Comparison of ENCODE assay signal across 20 cellular contexts in the genomic region with DNA sequence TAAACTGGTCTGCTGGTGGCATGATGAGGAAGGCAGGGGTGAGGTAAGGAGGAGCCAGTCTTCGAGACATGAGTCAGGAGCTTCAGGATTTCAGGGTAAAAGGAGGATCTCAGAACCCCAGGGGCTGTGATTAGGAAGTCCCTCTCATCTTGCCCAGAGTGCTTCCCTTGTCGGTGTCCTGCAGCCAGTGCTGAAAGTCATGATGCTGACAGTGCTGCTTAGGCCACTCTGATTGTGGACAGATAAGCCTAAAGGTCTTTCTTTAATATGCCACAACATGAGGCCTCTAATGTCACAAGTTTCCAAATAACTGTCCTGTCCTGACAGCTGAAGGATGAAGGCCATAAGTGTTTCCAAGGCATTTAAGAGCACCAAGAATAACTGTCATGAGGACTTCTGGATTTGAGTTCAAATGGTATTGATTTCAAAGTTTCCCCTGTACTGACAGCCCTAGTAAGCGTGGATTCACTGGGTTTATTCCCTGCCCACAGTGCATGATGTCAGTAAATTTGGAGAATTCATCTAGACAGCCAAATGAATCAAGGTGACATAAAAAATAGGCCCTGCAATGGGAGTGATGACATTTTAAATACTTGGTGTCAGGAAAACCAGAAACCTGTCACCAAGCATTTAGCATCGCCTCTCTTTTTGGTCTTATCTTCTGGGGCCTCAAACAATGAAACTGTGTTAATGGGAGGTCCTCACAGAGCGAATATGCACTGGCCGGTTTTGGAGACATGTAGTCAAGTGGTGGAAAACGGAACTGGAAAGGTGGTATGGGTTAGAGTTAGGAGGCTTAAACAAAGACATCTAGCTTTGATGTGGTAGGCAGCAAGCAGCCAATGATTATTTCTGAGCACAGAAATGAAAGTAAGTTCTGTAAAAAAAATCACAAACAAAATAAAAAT. TPM values are rescaled to one million over a fixed set of nuclear protein-coding genes. Genes with fewer than 3 reads are reported as not detected.
DNase-seq lines count a peak whose midpoint lies in the region; ATAC-seq lines count a peak whose summit lies in the region.
"Had no signal": no experiment of that assay in that cellular context is flagged by ENCODE, and none has a peak within 500 bp of the region (broad histone marks: within the 10 kb centered on the region; RNA-seq: fewer than 3 reads in every experiment).

No MANE protein-coding gene starts in this region.

- no peaks in the 10 kb centered on the region for H3K9me3 Mint-ChIP-seq in activated T-helper 2 cell treated with anti-CD3 and anti-CD28 coated beads, Interferon-gamma antibody, Interleukin-2, Interleukin-4, amounts not matched to agents 10 μg/mL and 5 μg/mL and 100 μg/mL, durations not matched to agents 14 hours and 24 hours and 36 hours
- H3K9me3 Mint-ChIP-seq: mesothelial cell of epicardium had no signal

- peak overlapping the region; percentile 44 for H3K27ac Mint-ChIP-seq in activated T-helper 2 cell treated with anti-CD3 and anti-CD28 coated beads, Interferon-gamma antibody, Interleukin-2, Interleukin-4, amounts not matched to agents 10 μg/mL and 5 μg/mL and 100 μg/mL, durations not matched to agents 14 hours and 24 hours and 36 hours
- H3K27ac Mint-ChIP-seq: mesothelial cell of epicardium had no signal

- H3K36me3 Mint-ChIP-seq in activated T-helper 2 cell treated with anti-CD3 and anti-CD28 coated beads, Interferon-gamma antibody, Interleukin-2, Interleukin-4, amounts not matched to agents 10 μg/mL and 5 μg/mL and 100 μg/mL, durations not matched to agents 14 hours and 24 hours and 36 hours (ENCODE audit: low read depth), result peaks cover 54% of the 10 kb centered on the region

- peaks cover 13% of the 10 kb centered on the region for H3K4me1 Mint-ChIP-seq in activated T-helper 2 cell treated with anti-CD3 and anti-CD28 coated beads, Interferon-gamma antibody, Interleukin-2, Interleukin-4, amounts not matched to agents 10 μg/mL and 5 μg/mL and 100 μg/mL, durations not matched to agents 14 hours and 24 hours and 36 hours (ENCODE audit: low read depth)
- H3K4me1 Mint-ChIP-seq: mesothelial cell of epicardium had no signal

- H3K27ac ChIP-seq in KOPT-K1 (ENCODE audit: low read depth, low read length, poor library complexity, severe bottlenecking), result peak overlapping the region; percentile 6
- H3K27ac ChIP-seq: adrenal gland, hepatocyte, testis had no signal

- H3K27me3 Mint-ChIP-seq in activated T-helper 2 cell treated with anti-CD3 and anti-CD28 coated beads, Interferon-gamma antibody, Interleukin-2, Interleukin-4, amounts not matched to agents 10 μg/mL and 5 μg/mL and 100 μg/mL, durations not matched to agents 14 hours and 24 hours and 36 hours (ENCODE audit: low read depth), result no peaks in the 10 kb centered on the region

- intact Hi-C loops in activated T-helper 2 cell treated with anti-CD3 and anti-CD28 coated beads, Interferon-gamma antibody, Interleukin-2, Interleukin-4, amounts not matched to agents 10 μg/mL and 5 μg/mL and 100 μg/mL, durations not matched to agents 14 hours and 24 hours and 36 hours (cut with micrococcal nuclease), result no loop called here

- H3K36me3 ChIP-seq in KOPT-K1 (ENCODE audit: insufficient read depth, low read length), result peaks cover 72% of the 10 kb centered on the region

- H3K4me3 Mint-ChIP-seq in activated T-helper 2 cell treated with anti-CD3 and anti-CD28 coated beads, Interferon-gamma antibody, Interleukin-2, Interleukin-4, amounts not matched to agents 10 μg/mL and 5 μg/mL and 100 μg/mL, durations not matched to agents 14 hours and 24 hours and 36 hours (ENCODE audit: low read depth), result no peak overlapping the region
- H3K4me3 Mint-ChIP-seq: mesothelial cell of epicardium had no signal

- no peak for ATAC-seq in HG03342 (IDR thresholded peaks at IDR 0.05; ENCODE audit: unreplicated experiment)
- ATAC-seq in HG02759 (IDR thresholded peaks at IDR 0.05; ENCODE audit: unreplicated experiment), result no peak
- ATAC-seq: sciatic nerve had no signal

- peak; percentile 20 for DNase-seq in EL
- DNase-seq in activated T-helper 2 cell treated with anti-CD3 and anti-CD28 coated beads, Interferon-gamma antibody, Interleukin-2, Interleukin-4, amounts not matched to agents 10 μg/mL and 5 μg/mL and 100 μg/mL, durations not matched to agents 14 hours and 24 hours and 36 hours (ENCODE audit: low spot score), result no peak
- DNase-seq in myocyte (ENCODE audit: low read depth), result peak; percentile 26
- DNase-seq in CD1c-positive myeloid dendritic cell (ENCODE audit: extremely low spot score), result no peak
- DNase-seq: activated CD8-positive, alpha-beta memory T cell treated with anti-CD3 and anti-CD28 coated beads, Interleukin-2, amount 50 U/mL, for 48 hours; adrenal gland; BE2C; central memory CD4-positive, alpha-beta T cell; DMS153; effector CD4-positive, alpha-beta T cell; NCI-H1092; NCI-H2171; stimulated activated CD4-positive, alpha-beta T cell treated with anti-CD3 and anti-CD28 coated beads, Interleukin-1b, Interleukin-23, amount 100 ng/mL, for 48 hours; testis had no signal

- H3K9me3 ChIP-seq in KOPT-K1 (ENCODE audit: insufficient read depth, low read length, poor library complexity, severe bottlenecking), result no peaks in the 10 kb centered on the region
- H3K9me3 ChIP-seq: adrenal gland, BE2C, testis had no signal

RNA-seq across cellular contexts. Expression of a gene that starts 29.2 kb away (rescaled TPM):
- total RNA-seq in activated T-helper 2 cell treated with anti-CD3 and anti-CD28 coated beads, Interferon-gamma antibody, Interleukin-2, Interleukin-4, amounts not matched to agents 10 μg/mL and 5 μg/mL and 100 μg/mL, durations not matched to agents 14 hours and 24 hours and 36 hours, result 37.9 and 44.5 TPM in 2 replicates
- total RNA-seq in myocyte, result 63.1 and 88.9 TPM in 2 replicates
- polyA plus RNA-seq in myocyte (2012), result 53.7 TPM

RNA-seq across cellular contexts. Expression of a gene that starts 29.5 kb away (rescaled TPM):
- total RNA-seq in activated T-helper 2 cell treated with anti-CD3 and anti-CD28 coated beads, Interferon-gamma antibody, Interleukin-2, Interleukin-4, amounts not matched to agents 10 μg/mL and 5 μg/mL and 100 μg/mL, durations not matched to agents 14 hours and 24 hours and 36 hours, result 520 and 538 TPM in 2 replicates
- 115 and 133 TPM in 2 replicates for total RNA-seq in myocyte
- polyA plus RNA-seq in myocyte (2012), result 164 TPM

RNA-seq across cellular contexts. Expression of a gene that starts 39.7 kb away (rescaled TPM):
- total RNA-seq in activated T-helper 2 cell treated with anti-CD3 and anti-CD28 coated beads, Interferon-gamma antibody, Interleukin-2, Interleukin-4, amounts not matched to agents 10 μg/mL and 5 μg/mL and 100 μg/mL, durations not matched to agents 14 hours and 24 hours and 36 hours, result 19.7 and 21.9 TPM in 2 replicates
- total RNA-seq in myocyte, result 11.4 and 16.8 TPM in 2 replicates
- 9.4 TPM for polyA plus RNA-seq in myocyte (2012)

RNA-seq across cellular contexts. Expression of a gene that starts 55.2 kb away (rescaled TPM):
- total RNA-seq in activated T-helper 2 cell treated with anti-CD3 and anti-CD28 coated beads, Interferon-gamma antibody, Interleukin-2, Interleukin-4, amounts not matched to agents 10 μg/mL and 5 μg/mL and 100 μg/mL, durations not matched to agents 14 hours and 24 hours and 36 hours, result 33.0 and 35.1 TPM in 2 replicates
- total RNA-seq in myocyte, result 14.4 and 16.5 TPM in 2 replicates
- polyA plus RNA-seq in myocyte (2012), result 22.7 TPM

Comparison
In these comparisons a context has a peak if more than half of its experiments do, and no peak if none do; other contexts are left out.
1. DNase-seq: peak in EL (single experiment) and myocyte (single experiment); none in activated T-helper 2 cell treated with anti-CD3 and anti-CD28 coated beads, Interferon-gamma antibody, Interleukin-2, Interleukin-4, amounts not matched to agents 10 μg/mL and 5 μg/mL and 100 μg/mL, durations not matched to agents 14 hours and 24 hours and 36 hours (single experiment) and CD1c-positive myeloid dendritic cell (single experiment).